Comparison of ENCODE assay signal across 10 cellular contexts in the genomic region with DNA sequence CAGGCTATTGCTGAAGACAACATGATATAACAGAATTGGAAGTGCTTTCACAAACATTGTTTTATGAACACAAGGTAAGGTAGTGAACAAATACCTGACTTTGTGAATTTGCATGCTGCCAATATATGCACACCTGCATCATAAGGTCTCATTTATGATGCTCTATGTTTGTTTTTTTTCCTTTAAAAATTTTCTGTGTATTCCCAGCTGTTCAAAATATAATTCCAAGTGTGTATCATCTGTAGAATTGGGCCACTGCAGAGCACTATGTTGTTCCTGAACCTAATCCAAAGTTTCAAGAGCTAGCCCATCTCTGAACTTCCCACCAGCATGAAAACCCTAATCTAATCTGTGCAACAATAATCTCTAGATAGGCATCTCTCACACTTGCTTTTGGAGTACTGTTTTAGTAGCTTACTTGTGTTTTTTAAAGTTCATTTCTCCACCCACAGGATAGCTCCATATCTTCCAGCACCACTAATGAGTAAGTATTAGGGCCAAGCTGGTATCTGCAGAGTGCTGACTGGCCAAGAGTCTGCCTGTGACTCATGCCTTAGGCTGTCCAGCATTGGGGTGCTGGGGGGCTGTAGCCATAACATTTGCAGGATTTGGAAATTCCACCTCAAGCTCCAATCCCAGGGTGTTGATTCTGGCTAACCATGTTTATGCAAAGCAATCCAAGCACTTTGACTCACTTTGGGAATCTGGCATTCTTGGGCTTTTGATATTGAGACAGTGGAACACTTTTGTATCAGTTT.
DNase-seq lines count a peak whose midpoint lies in the region; ATAC-seq and TF ChIP-seq lines count a peak whose summit lies in the region.
"Had no signal": no experiment of that assay in that cellular context is flagged by ENCODE, and none has a peak within 500 bp of the region (broad histone marks: within the 10 kb centered on the region; RNA-seq: fewer than 3 reads in every experiment).

No MANE protein-coding gene starts in this region.

- no peak overlapping the region for H3K27ac Mint-ChIP-seq in natural killer cell treated with Interleukin-12 subunit alpha and Interleukin-12 subunit beta and Interleukin-15 and Interleukin-18, amount 100 ng/mL, for 72 hours
- H3K27ac Mint-ChIP-seq in Calu3 (ENCODE audit: unreplicated experiment): no peak overlapping the region

- no peaks in the 10 kb centered on the region for H3K27me3 ChIP-seq in ovary

- no peaks in the 10 kb centered on the region for H3K9me3 ChIP-seq in ovary

- H3K4me1 Mint-ChIP-seq in natural killer cell treated with Interleukin-12 subunit alpha and Interleukin-12 subunit beta and Interleukin-15 and Interleukin-18, amount 100 ng/mL, for 72 hours (ENCODE audit: low read depth in 2 of 2): peaks cover 0 to 6% of the 10 kb centered on the region in 2 donors
- no peaks in the 10 kb centered on the region for H3K4me1 Mint-ChIP-seq in Calu3 (ENCODE audit: low read depth, unreplicated experiment)

- no peak overlapping the region for H3K27ac ChIP-seq in RWPE1
- no peak overlapping the region for H3K27ac ChIP-seq in ovary

- ATAC-seq in natural killer cell treated with Interleukin-12 subunit alpha and Interleukin-12 subunit beta and Interleukin-15 and Interleukin-18, amount 100 ng/mL, for 72 hours: no peak
- ATAC-seq: left lobe of liver had no signal

- peaks cover 9% of the 10 kb centered on the region for H3K4me1 ChIP-seq in ovary (ENCODE audit: insufficient read depth)

- TF ChIP-seq POLR2A in ovary (IDR thresholded peaks at IDR 0.05): no peak

- peak; percentile 90 for DNase-seq in ELR (ENCODE audit: low read depth)
- DNase-seq in RWPE1 (ENCODE audit: low spot score): peak; percentile 20
- DNase-seq in fibroblast of peridontal ligament (ENCODE audit: extremely low read depth): peak; percentile 99
- peak; percentile 58 to 72 (median 63) for DNase-seq in ovary
- DNase-seq in NCI-H1048 (lab: John Stamatoyannopoulos, UW): no peak
- DNase-seq in natural killer cell treated with Interleukin-12 subunit alpha and Interleukin-12 subunit beta and Interleukin-15 and Interleukin-18, amount 100 ng/mL, for 72 hours (ENCODE audit: low spot score): no peak
- no peak for DNase-seq in NCI-H1930 (lab: John Stamatoyannopoulos, UW)
- no peak for DNase-seq in Calu3
- DNase-seq: NCI-H1105 had no signal

- H3K9me3 Mint-ChIP-seq in natural killer cell treated with Interleukin-12 subunit alpha and Interleukin-12 subunit beta and Interleukin-15 and Interleukin-18, amount 100 ng/mL, for 72 hours: no peaks in the 10 kb centered on the region
- H3K9me3 Mint-ChIP-seq in Calu3 (ENCODE audit: low read depth, unreplicated experiment): no peaks in the 10 kb centered on the region

- TF ChIP-seq CTCF in RWPE1 (conservative IDR thresholded peaks at IDR 0.05; ENCODE audit: low read depth) (no peak), ovary (IDR thresholded peaks at IDR 0.05) (no peak), Calu3 (IDR thresholded peaks at IDR 0.05; ENCODE audit: unreplicated experiment) (no peak)

- no peaks in the 10 kb centered on the region for H3K36me3 ChIP-seq in ovary

- intact Hi-C loops in ovary (cut with DNase I) (no loop called here), Calu3 (cut with micrococcal nuclease; ENCODE audit: unreplicated experiment) (loop anchor here (10.0 kb wide), 1 partner anchor 143 kb away; no protein-coding TSS in a partner anchor)

- TF ChIP-seq EP300 in ovary (IDR thresholded peaks at IDR 0.05): no peak

- BruUV-seq in Calu3 (replicated peaks; lab: Mats Ljungman, UMichigan): no TSS peak

- peaks cover 0 to 3% of the 10 kb centered on the region in 2 donors for H3K27me3 Mint-ChIP-seq in natural killer cell treated with Interleukin-12 subunit alpha and Interleukin-12 subunit beta and Interleukin-15 and Interleukin-18, amount 100 ng/mL, for 72 hours
- peaks cover 18% of the 10 kb centered on the region for H3K27me3 Mint-ChIP-seq in Calu3 (ENCODE audit: unreplicated experiment)

- CTCF ChIA-PET in RWPE1 (lab: Yijun Ruan, JAX): interaction anchor here (0.7 kb wide), 1 partner anchor 16 kb away, joined by 5 read pairs; no protein-coding TSS in a partner anchor
- CTCF ChIA-PET in Calu3 (lab: Charles Lee): interaction anchor here (0.6 kb wide), 1 partner anchor 32 kb away, joined by 7 read pairs; no protein-coding TSS in a partner anchor

- no peak overlapping the region for H3K4me3 ChIP-seq in ovary

- H3K4me3 Mint-ChIP-seq in natural killer cell treated with Interleukin-12 subunit alpha and Interleukin-12 subunit beta and Interleukin-15 and Interleukin-18, amount 100 ng/mL, for 72 hours: no peak overlapping the region
- H3K4me3 Mint-ChIP-seq in Calu3 (ENCODE audit: low read depth, unreplicated experiment): no peak overlapping the region

- no peaks in the 10 kb centered on the region for H3K36me3 Mint-ChIP-seq in natural killer cell treated with Interleukin-12 subunit alpha and Interleukin-12 subunit beta and Interleukin-15 and Interleukin-18, amount 100 ng/mL, for 72 hours
- no peaks in the 10 kb centered on the region for H3K36me3 Mint-ChIP-seq in Calu3 (ENCODE audit: insufficient read depth, unreplicated experiment)

- POLR2A ChIA-PET in RWPE1 (lab: Yijun Ruan, JAX; ENCODE audit: low non-redundant PET): no interaction called here

Comparison
In these comparisons a context has a peak if more than half of its experiments do, and no peak if none do; other contexts are left out.
1. DNase-seq: peak in ELR (single experiment), RWPE1 (single experiment), fibroblast of peridontal ligament (single experiment) and ovary (5 of 5); none in NCI-H1048 (single experiment), natural killer cell treated with Interleukin-12 subunit alpha and Interleukin-12 subunit beta and Interleukin-15 and Interleukin-18, amount 100 ng/mL, for 72 hours (single experiment), NCI-H1930 (0 of 2) and Calu3 (single experiment).